ENCODE assay signal across 8 cellular contexts in genomic region chr3:170044795-170045244, GRCh38. TPM values are rescaled to one million over a fixed set of nuclear protein-coding genes. Genes with fewer than 3 reads are reported as not detected.
DNase-seq lines count a peak whose midpoint lies in the region; ATAC-seq and TF ChIP-seq lines count a peak whose summit lies in the region.

No MANE protein-coding gene starts in this region.

- H3K27me3 ChIP-seq in sigmoid colon (peaks cover 0 to 24% (median 0%) of the 10 kb centered on the region in 3 donors), Caco-2 (replicated peaks; ENCODE audit: control insufficient read depth, insufficient read depth, low read length) (no peaks in the 10 kb centered on the region), SJCRH30 (no peaks in the 10 kb centered on the region)

- H3K27me3 Mint-ChIP-seq in activated T-cell treated with anti-CD3 and anti-CD28 coated beads, Interleukin-2, amount 50 U/mL, for 24 hours = no peaks in the 10 kb centered on the region
- H3K27me3 Mint-ChIP-seq in Caco-2 (ENCODE audit: insufficient read depth, unreplicated experiment) = no peaks in the 10 kb centered on the region

- TF ChIP-seq POLR2A in sigmoid colon (IDR thresholded peaks at IDR 0.05) = no peak

- BruUV-seq in Caco-2 (replicated peaks; lab: Mats Ljungman, UMichigan) = no TSS peak

- H3K4me1 Mint-ChIP-seq in activated T-cell treated with anti-CD3 and anti-CD28 coated beads, Interleukin-2, amount 50 U/mL, for 24 hours (ENCODE audit: low read depth) = peaks cover 18% of the 10 kb centered on the region
- peaks cover 18% of the 10 kb centered on the region for H3K4me1 Mint-ChIP-seq in Caco-2 (ENCODE audit: low read depth, unreplicated experiment)

- H3K4me1 ChIP-seq in sigmoid colon (no peaks in the 10 kb centered on the region), Caco-2 (peaks cover 11% of the 10 kb centered on the region), SJCRH30 (no peaks in the 10 kb centered on the region)

- no peaks in the 10 kb centered on the region for H3K9me3 Mint-ChIP-seq in activated T-cell treated with anti-CD3 and anti-CD28 coated beads, Interleukin-2, amount 50 U/mL, for 24 hours
- no peaks in the 10 kb centered on the region for H3K9me3 Mint-ChIP-seq in Caco-2 (ENCODE audit: unreplicated experiment)

- TF ChIP-seq CTCF in sigmoid colon (IDR thresholded peaks at IDR 0.05) (no peak), Caco-2 (IDR thresholded peaks at IDR 0.05; ENCODE audit: insufficient read depth in 1 of 2, low read depth in 1 of 2, low read length in 1 of 2, severe bottlenecking in 1 of 2, unreplicated experiment in 1 of 2) (no peak)

- CTCF ChIA-PET in Caco-2 (lab: Charles Lee) = no interaction called here

- no peak for TF ChIP-seq EP300 in sigmoid colon (IDR thresholded peaks at IDR 0.05)

- no peaks in the 10 kb centered on the region for H3K36me3 Mint-ChIP-seq in activated T-cell treated with anti-CD3 and anti-CD28 coated beads, Interleukin-2, amount 50 U/mL, for 24 hours (ENCODE audit: low read depth)
- peaks cover 22% of the 10 kb centered on the region for H3K36me3 Mint-ChIP-seq in Caco-2 (ENCODE audit: insufficient read depth, unreplicated experiment)

- DNase-seq in activated T-cell treated with anti-CD3 and anti-CD28 coated beads, Interleukin-2, amount 50 U/mL, for 24 hours = no peak
- no peak for DNase-seq in activated T-cell treated with anti-CD3 and anti-CD28 coated beads for 4 hours
- peak; percentile 11 for DNase-seq in SK-MEL-5 (ENCODE audit: low read depth, low spot score)
- DNase-seq in sigmoid colon = no peak
- DNase-seq in Caco-2 = no peak
- DNase-seq in SJCRH30 = no peak
- DNase-seq in stimulated activated CD4-positive, alpha-beta T cell treated with anti-CD3 and anti-CD28 coated beads, Interleukin-2, amount 100 ng/mL, for 48 hours = no peak

- in situ Hi-C loops in SK-MEL-5 (cut with HindIII; ENCODE audit: low pct_unique_long_range_greater_than_20kb, low sequenced_read_pairs) = no loop called here

- H3K4me3 ChIP-seq in sigmoid colon (no peak overlapping the region), Caco-2 (ENCODE audit: low read depth, low read length) (no peak overlapping the region), SJCRH30 (no peak overlapping the region)

- H3K9me3 ChIP-seq in sigmoid colon (no peaks in the 10 kb centered on the region), Caco-2 (no peaks in the 10 kb centered on the region), SJCRH30 (replicated peaks) (no peaks in the 10 kb centered on the region)

- H3K36me3 ChIP-seq in sigmoid colon (no peaks in the 10 kb centered on the region), Caco-2 (ENCODE audit: control insufficient read depth, insufficient read depth, low read length) (no peaks in the 10 kb centered on the region; the same call in 1 of the 2 replicates), SJCRH30 (no peaks in the 10 kb centered on the region)

- ATAC-seq in HG02943 (IDR thresholded peaks at IDR 0.05; ENCODE audit: low read depth, unreplicated experiment) = peak; percentile 73

- intact Hi-C loops in sigmoid colon (cut with DNase I) = no loop called here
- intact Hi-C loops in Caco-2 (cut with micrococcal nuclease; ENCODE audit: unreplicated experiment) = no loop called here

- POLR2A ChIA-PET in Caco-2 (lab: Charles Lee) = interaction anchor here (0.7 kb wide), 1 partner anchor 78 kb away, joined by 15 read pairs; no protein-coding TSS in a partner anchor

- no peak overlapping the region for H3K4me3 Mint-ChIP-seq in activated T-cell treated with anti-CD3 and anti-CD28 coated beads, Interleukin-2, amount 50 U/mL, for 24 hours
- no peak overlapping the region for H3K4me3 Mint-ChIP-seq in Caco-2 (ENCODE audit: unreplicated experiment)

- H3K27ac ChIP-seq in sigmoid colon (peak overlapping the region in 3 of 4 donors; percentile 17 to 47 (median 23)), SJCRH30 (no peak overlapping the region)

- H3K27ac Mint-ChIP-seq in activated T-cell treated with anti-CD3 and anti-CD28 coated beads, Interleukin-2, amount 50 U/mL, for 24 hours = peak overlapping the region; percentile 55
- no peak overlapping the region for H3K27ac Mint-ChIP-seq in Caco-2 (ENCODE audit: unreplicated experiment)

- 14 to 30% methylated on average over 8 of the region's 8 CpGs for WGBS in sigmoid colon, 2 donors

RNA-seq across cellular contexts. Expression of gene GPR160, which starts 7.0 kb away (rescaled TPM):
- total RNA-seq in SK-MEL-5 (2014; rRNA removed; shearing (Covaris generic)) = 3.2 and 3.7 TPM in 2 replicates
- 1.7 and 4.6 TPM in 2 replicates for polyA plus RNA-seq in SK-MEL-5 (2015; cell fraction: cytosol; rRNA removed)
- 1.9 TPM in 1 of 2 replicates, not detected in the other for polyA plus RNA-seq in SK-MEL-5 (2015; cell fraction: nucleus; rRNA removed)
- total RNA-seq in sigmoid colon (1 to 10 TPM in 2 of 4 donors, under 1 TPM in 1, not detected in 1; 0.16 to 2.3 (median 1.1) TPM), Caco-2 (2022) (14.8 and 16.1 TPM in 2 replicates)
- polyA plus RNA-seq in sigmoid colon = 10 to 100 TPM; 27.6 to 93.7 (median 70.7) TPM
- 0.33 and 0.40 TPM in 2 replicates for total RNA-seq in SJCRH30 (2014; rRNA removed; shearing (Covaris generic))
